In the genomic region with DNA sequence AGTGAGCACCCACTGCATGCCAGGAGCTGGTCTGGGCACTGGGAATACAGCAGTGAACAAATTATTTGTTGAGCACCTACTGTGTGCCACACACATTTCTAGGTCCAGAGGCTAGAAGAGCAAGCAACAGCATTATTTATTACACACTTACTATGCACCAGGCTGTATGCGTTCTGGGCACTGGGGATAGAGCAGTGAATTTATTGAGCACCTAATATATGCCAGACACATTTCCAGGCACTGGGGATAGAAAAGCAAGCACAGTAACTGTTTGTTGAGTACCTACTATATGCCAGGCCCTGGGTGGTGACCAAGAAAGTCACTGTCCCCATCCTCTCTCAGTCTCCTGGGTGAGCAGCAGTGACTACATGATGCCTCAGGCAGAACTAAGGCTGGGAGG, we compare ENCODE assay signal across 17 cellular contexts.
"Had no signal": no experiment of that assay in that cellular context is flagged by ENCODE, and none has a peak within 500 bp of the region (broad histone marks: within the 10 kb centered on the region; RNA-seq: fewer than 3 reads in every experiment).

No MANE protein-coding gene starts in this region.

- H3K9me3 Mint-ChIP-seq: activated CD8-positive, alpha-beta T cell treated with anti-CD3 and anti-CD28 coated beads for 36 hours; activated T-cell treated with anti-CD3 and anti-CD28 coated beads, Interleukin-2, amount 50 U/mL, for 24 hours; activated T-helper 2 cell treated with anti-CD3 and anti-CD28 coated beads, Interferon-gamma antibody, Interleukin-2, Interleukin-4, amounts not matched to agents 10 μg/mL and 5 μg/mL and 100 μg/mL, durations not matched to agents 14 hours and 24 hours and 36 hours; natural killer cell treated with Interleukin-12 subunit alpha and Interleukin-12 subunit beta and Interleukin-15 and Interleukin-18, amount 100 ng/mL, for 72 hours; stimulated activated naive CD8-positive, alpha-beta T cell treated with anti-CD3 and anti-CD28 coated beads, Interleukin-15, Interleukin-2, amounts not matched to agents 100 ng/mL and 50 ng/mL, for 24 hours; T-cell had no signal

- H3K4me3 Mint-ChIP-seq: activated CD8-positive, alpha-beta T cell treated with anti-CD3 and anti-CD28 coated beads for 36 hours; activated T-cell treated with anti-CD3 and anti-CD28 coated beads, Interleukin-2, amount 50 U/mL, for 24 hours; mesothelial cell of epicardium; natural killer cell treated with Interleukin-12 subunit alpha and Interleukin-12 subunit beta and Interleukin-15 and Interleukin-18, amount 100 ng/mL, for 72 hours; stimulated activated naive CD8-positive, alpha-beta T cell treated with anti-CD3 and anti-CD28 coated beads, Interleukin-15, Interleukin-2, amounts not matched to agents 100 ng/mL and 50 ng/mL, for 24 hours; T-cell had no signal

- H3K9me3 ChIP-seq: thyroid gland, uterus had no signal

- H3K4me3 ChIP-seq: lung, thyroid gland, uterus had no signal

- DNase-seq: activated CD4-positive, alpha-beta T cell treated with anti-CD3 and anti-CD28 coated beads for 48 hours; activated CD4-positive, CD25-positive, alpha-beta regulatory T cell; activated CD8-positive, alpha-beta T cell treated with anti-CD3 and anti-CD28 coated beads for 36 hours; activated naive CD4-positive, alpha-beta T cell treated with Interleukin-2 at 50 U/mL for 16 hours; activated T-cell treated with anti-CD3 and anti-CD28 coated beads, Interleukin-2, amount 50 U/mL, for 24 hours; effector memory CD4-positive, alpha-beta T cell; foreskin fibroblast; retina; stimulated activated CD4-positive, alpha-beta T cell treated with anti-CD3 and anti-CD28 coated beads, Interleukin-2, amount 100 ng/mL, for 24 hours; T-cell; thyroid gland; uterus had no signal

- H3K4me1 Mint-ChIP-seq: T-cell had no signal

- H3K36me3 ChIP-seq: thyroid gland, uterus had no signal

- H3K27me3 Mint-ChIP-seq: activated CD8-positive, alpha-beta T cell treated with anti-CD3 and anti-CD28 coated beads for 36 hours; activated T-cell treated with anti-CD3 and anti-CD28 coated beads, Interleukin-2, amount 50 U/mL, for 24 hours; stimulated activated naive CD8-positive, alpha-beta T cell treated with anti-CD3 and anti-CD28 coated beads, Interleukin-15, Interleukin-2, amounts not matched to agents 100 ng/mL and 50 ng/mL, for 24 hours; T-cell had no signal

- H3K4me1 ChIP-seq: uterus had no signal

- H3K27ac Mint-ChIP-seq: activated CD8-positive, alpha-beta T cell treated with anti-CD3 and anti-CD28 coated beads for 36 hours; activated T-cell treated with anti-CD3 and anti-CD28 coated beads, Interleukin-2, amount 50 U/mL, for 24 hours; activated T-helper 2 cell treated with anti-CD3 and anti-CD28 coated beads, Interferon-gamma antibody, Interleukin-2, Interleukin-4, amounts not matched to agents 10 μg/mL and 5 μg/mL and 100 μg/mL, durations not matched to agents 14 hours and 24 hours and 36 hours; mesothelial cell of epicardium; natural killer cell treated with Interleukin-12 subunit alpha and Interleukin-12 subunit beta and Interleukin-15 and Interleukin-18, amount 100 ng/mL, for 72 hours; stimulated activated naive CD8-positive, alpha-beta T cell treated with anti-CD3 and anti-CD28 coated beads, Interleukin-15, Interleukin-2, amounts not matched to agents 100 ng/mL and 50 ng/mL, for 24 hours; T-cell had no signal

- H3K27me3 ChIP-seq: thyroid gland, uterus had no signal

- ATAC-seq: activated CD8-positive, alpha-beta T cell treated with anti-CD3 and anti-CD28 coated beads for 36 hours; T-cell had no signal

- H3K27ac ChIP-seq: thyroid gland had no signal
